Comparison of ENCODE assay signal across 17 cellular contexts in the genomic region with DNA sequence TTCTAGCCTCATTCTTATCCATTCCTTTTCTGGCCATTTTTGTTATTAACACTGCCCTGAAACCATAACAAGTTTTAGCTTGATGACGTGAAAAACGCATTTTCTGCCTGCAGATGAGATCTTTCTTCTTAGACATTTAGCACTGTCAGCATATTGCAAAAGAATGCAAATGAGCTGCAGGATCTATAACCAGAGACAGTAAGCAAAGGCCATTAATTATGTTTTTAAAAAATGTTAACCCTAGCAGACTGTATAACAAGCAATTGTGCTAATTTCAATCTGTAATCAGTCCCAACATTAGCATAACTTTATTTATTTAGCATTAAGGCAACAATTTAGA.
DNase-seq lines count a peak whose midpoint lies in the region; ATAC-seq, FAIRE-seq and TF ChIP-seq lines count a peak whose summit lies in the region.
"Had no signal": no experiment of that assay in that cellular context is flagged by ENCODE, and none has a peak within 500 bp of the region (broad histone marks: within the 10 kb centered on the region; RNA-seq: fewer than 3 reads in every experiment).

No MANE protein-coding gene starts in this region.

- intact Hi-C loops in pancreas (cut with DNase I): no loop called here

- no peaks in the 10 kb centered on the region for H3K23me2 ChIP-seq in H1 (ENCODE audit: low read depth, low read length)

- H3K56ac ChIP-seq in H1 (replicated peaks; ENCODE audit: insufficient read length, low read depth, low read length): no peak overlapping the region

- H4K91ac ChIP-seq in H1 (replicated peaks; ENCODE audit: insufficient read length, low read length): no peak overlapping the region

- H3K27me3 ChIP-seq in H1 (replicated peaks in 1 of 4; ENCODE audit: control insufficient read depth in 3 of 4, extremely low read depth in 1 of 4, insufficient read depth in 3 of 4, low read length in 3 of 4) (no peaks in the 10 kb centered on the region), pancreas (no peaks in the 10 kb centered on the region)
- H3K27me3 ChIP-seq: ascending aorta, heart right ventricle, sigmoid colon, tibial artery had no signal

- H4K5ac ChIP-seq in H1 (ENCODE audit: insufficient read length, low read depth, low read length): no peak overlapping the region

- H2AK5ac ChIP-seq in H1 (ENCODE audit: low read depth, low read length): no peak overlapping the region

- CTCF ChIA-PET in H1 (lab: Charles Lee; ENCODE audit: partially characterized antibody): interaction anchor here (2.6 kb wide), 1 partner anchor 82 kb away, joined by 8 read pairs; no protein-coding TSS in a partner anchor

- no peaks in the 10 kb centered on the region for H4K20me1 ChIP-seq in H1 (replicated peaks in 1 of 2; ENCODE audit: control insufficient read depth in 1 of 2, insufficient read depth in 2 of 2, low read length in 2 of 2)

- peak overlapping the region; percentile 28; the same call in 1 of the 2 replicates for H2AFZ ChIP-seq in H1 (ENCODE audit: low read length)
- H2AFZ ChIP-seq: GM23248 had no signal

- H3K14ac ChIP-seq in H1 (ENCODE audit: insufficient read length): no peak overlapping the region

- H3K4ac ChIP-seq in H1 (replicated peaks; ENCODE audit: insufficient read length, low read depth, low read length): no peak overlapping the region

- FAIRE-seq in H1 (lab: Jason Lieb, UNC): no peak
- no peak for FAIRE-seq in pancreas (lab: Jason Lieb, UNC)

- H3K9me3 ChIP-seq in H1 (ENCODE audit: insufficient read depth in 2 of 2, low read depth in 1 of 2, low read length in 1 of 2) (no peaks in the 10 kb centered on the region), pancreas (no peaks in the 10 kb centered on the region)
- H3K9me3 ChIP-seq: ascending aorta, heart right ventricle, sigmoid colon, tibial artery had no signal

- H2BK5ac ChIP-seq in H1 (ENCODE audit: low read depth, low read length): 0 out of 2 replicates have a peak overlapping the region, but pooled peaks have one; percentile 22

- WGBS in H1 (ENCODE audit: extremely low coverage in 1 of 2, insufficient coverage in 1 of 2, insufficient read length in 1 of 2, insufficient replicate concordance in 2 of 2, low coverage in 1 of 2, low lambda C conversion rate in 2 of 2, missing lambda C conversion rate in 1 of 2), 2 experiments: 69% methylated on average over 2 of the region's 2 CpGs; no CpG with 5 or more reads in 1 of the 2 experiments
- WGBS in pancreas, 2 donors: 54 to 65% methylated on average over 2 of the region's 2 CpGs

- no peak for TF ChIP-seq POLR2A in H1 (IDR thresholded peaks at IDR 0.05; ENCODE audit: control extremely low read depth in 1 of 2, low read depth in 2 of 2, low read length in 2 of 2)
- no peak for TF ChIP-seq POLR2A in erythroblast (IDR thresholded peaks at IDR 0.05; ENCODE audit: low read length)

- no peak overlapping the region for H3K18ac ChIP-seq in H1 (ENCODE audit: extremely low read depth, low read length)

- ATAC-seq in pancreas: no peak
- ATAC-seq: stimulated activated naive CD8-positive, alpha-beta T cell treated with anti-CD3 and anti-CD28 coated beads, Interleukin-15, amount 100 ng/mL, for 72 hours had no signal

- no peak for TF ChIP-seq RAD21 in H1 (IDR thresholded peaks at IDR 0.05 in 1 of 2, conservative IDR thresholded peaks at IDR 0.05 in 1 of 2; ENCODE audit: low read depth in 2 of 2, low read length in 2 of 2)

- H3K4me1 ChIP-seq in H1 (replicated peaks in 1 of 4; ENCODE audit: control insufficient read depth in 3 of 4, insufficient read depth in 4 of 4, low read length in 3 of 4) (peaks cover 0 to 7% (median 3%) of the 10 kb centered on the region in 4 experiments; a peak in 5 of 7 replicates), pancreas (peaks cover 0 to 10% (median 6%) of the 10 kb centered on the region in 3 donors)
- H3K4me1 ChIP-seq: ascending aorta, tibial artery had no signal

- H2BK120ac ChIP-seq in H1 (replicated peaks; ENCODE audit: low read depth, low read length): no peak overlapping the region

- TF ChIP-seq CTCF in H1 (IDR thresholded peaks at IDR 0.05; ENCODE audit: control extremely low read depth in 1 of 3, insufficient read depth in 1 of 3, low read depth in 1 of 3, low read length in 3 of 3): no peak
- TF ChIP-seq CTCF in pancreas (IDR thresholded peaks at IDR 0.05): no peak

- 0 out of 2 replicates have a peak overlapping the region, but pooled peaks have one; percentile 31 for H3K27ac ChIP-seq in H1 (ENCODE audit: low read depth, low read length)
- peak overlapping the region in 3 of 4 donors; percentile 8 to 55 (median 8) for H3K27ac ChIP-seq in pancreas
- H3K27ac ChIP-seq: 22Rv1, ascending aorta, GM23248, sigmoid colon, tibial artery had no signal

- H2BK20ac ChIP-seq in H1 (ENCODE audit: low read length): no peak overlapping the region

- H3K23ac ChIP-seq in H1 (ENCODE audit: insufficient read length): no peak overlapping the region

- H3K4me3 ChIP-seq in H1 (ENCODE audit: extremely low read depth in 1 of 4, insufficient read depth in 2 of 4, low read depth in 3 of 4, low read length in 4 of 4) (no peak overlapping the region), pancreas (no peak overlapping the region)
- H3K4me3 ChIP-seq: ascending aorta, GM23248, heart right ventricle, sigmoid colon, tibial artery had no signal

- no peaks in the 10 kb centered on the region for H3K79me1 ChIP-seq in H1 (ENCODE audit: low read depth, low read length)

- no peaks in the 10 kb centered on the region for H3K79me2 ChIP-seq in H1 (ENCODE audit: control insufficient read depth in 1 of 2, insufficient read depth in 2 of 2, low read length in 2 of 2)

- POLR2A ChIA-PET in H1 (lab: Charles Lee; ENCODE audit: partially characterized antibody): interaction anchor here (1.5 kb wide), 1 partner anchor 12 kb away, joined by 3 read pairs; no protein-coding TSS in a partner anchor

- no peak for TF ChIP-seq EP300 in H1 (IDR thresholded peaks at IDR 0.05; ENCODE audit: borderline replicate concordance in 1 of 2, low read depth in 2 of 2, low read length in 2 of 2)

- no peak overlapping the region for H4K8ac ChIP-seq in H1 (ENCODE audit: extremely low read depth, insufficient read depth, low read length)

- H3K4me2 ChIP-seq in H1 (ENCODE audit: insufficient read depth in 1 of 2, low read depth in 2 of 2, low read length in 2 of 2): 0 out of 4 replicates have a peak overlapping the region, but pooled peaks of 1 of the 2 experiments have one; percentile 18

- 0 out of 2 replicates have a peak overlapping the region, but pooled peaks have one; percentile 45 for H2BK12ac ChIP-seq in H1 (ENCODE audit: low read depth, low read length)

- DNase-seq in DMS79 treated with DMSO at 0.1 percent for 48 hours (lab: John Stamatoyannopoulos, UW) (peak; percentile 47), DMS79 (lab: John Stamatoyannopoulos, UW) (no peak), NCI-H526 treated with DMSO at 0.1 percent for 48 hours (lab: John Stamatoyannopoulos, UW) (peak; percentile 31), H1 (ENCODE audit: low read depth in 1 of 2, low spot score in 2 of 2) (no peak), pancreas (no peak), HUDEP-2 (lab: John Stamatoyannopoulos, UW; ENCODE audit: unreplicated experiment in 76 of 76) (no peak), erythroblast (lab: John Stamatoyannopoulos, UW) (no peak)
- DNase-seq in effector CD8-positive, alpha-beta T cell (lab: John Stamatoyannopoulos, UW): no peak
- DNase-seq: activated CD4-positive, alpha-beta memory T cell treated with anti-CD3 and anti-CD28 coated beads for 36 hours; Karpas-422; stimulated activated naive CD8-positive, alpha-beta T cell treated with anti-CD3 and anti-CD28 coated beads, Interleukin-15, amount 100 ng/mL, for 72 hours; tibial artery had no signal

- H3K36me3 ChIP-seq in H1 (ENCODE audit: control insufficient read depth in 2 of 4, insufficient read depth in 4 of 4, low read length in 3 of 4): no peaks in the 10 kb centered on the region; a peak in 1 of 8 replicates
- H3K36me3 ChIP-seq in pancreas: no peaks in the 10 kb centered on the region
- H3K36me3 ChIP-seq: ascending aorta, heart right ventricle, sigmoid colon, tibial artery had no signal

- no peak overlapping the region for H3K9ac ChIP-seq in H1 (replicated peaks in 1 of 4; ENCODE audit: extremely low read depth in 1 of 4, low read depth in 3 of 4, low read length in 3 of 4)
- H3K9ac ChIP-seq: GM23248 had no signal

- H2BK15ac ChIP-seq in H1 (ENCODE audit: low read length): no peak overlapping the region

TF ChIP-seq in H1, 55 proteins besides CTCF, POLR2A, EP300 and RAD21:
- TF ChIP-seq BCL11A (IDR thresholded peaks at IDR 0.05; ENCODE audit: low read depth in 2 of 2, low read length in 2 of 2) (no peak), POU5F1 (IDR thresholded peaks at IDR 0.05; ENCODE audit: low read depth, low read length) (no peak), MAFK (IDR thresholded peaks at IDR 0.05; ENCODE audit: low read depth, low read length) (peak; percentile 85), BACH1 (IDR thresholded peaks at IDR 0.05; ENCODE audit: low read length) (no peak)
- TF ChIP-seq, protein P1, sequence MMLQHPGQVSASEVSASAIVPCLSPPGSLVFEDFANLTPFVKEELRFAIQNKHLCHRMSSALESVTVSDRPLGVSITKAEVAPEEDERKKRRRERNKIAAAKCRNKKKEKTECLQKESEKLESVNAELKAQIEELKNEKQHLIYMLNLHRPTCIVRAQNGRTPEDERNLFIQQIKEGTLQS (IDR thresholded peaks at IDR 0.05; ENCODE audit: insufficient read depth, low read depth, low read length): no peak
- TF ChIP-seq, protein P2, sequence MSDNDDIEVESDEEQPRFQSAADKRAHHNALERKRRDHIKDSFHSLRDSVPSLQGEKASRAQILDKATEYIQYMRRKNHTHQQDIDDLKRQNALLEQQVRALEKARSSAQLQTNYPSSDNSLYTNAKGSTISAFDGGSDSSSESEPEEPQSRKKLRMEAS (IDR thresholded peaks at IDR 0.05): no peak

Comparison
In these comparisons a context has a peak if more than half of its experiments do, and no peak if none do; other contexts are left out.
1. DNase-seq: peak in DMS79 treated with DMSO at 0.1 percent for 48 hours (single experiment) and NCI-H526 treated with DMSO at 0.1 percent for 48 hours (single experiment); none in DMS79 (single experiment), H1 (0 of 2), pancreas (0 of 6), effector CD8-positive, alpha-beta T cell (single experiment), HUDEP-2 (0 of 76) and erythroblast (0 of 2).